In genomic region chr10:70737977-70738376, GRCh38 we compare ENCODE assay signal across 11 cellular contexts. TPM values are rescaled to one million over a fixed set of nuclear protein-coding genes. Genes with fewer than 3 reads are reported as not detected.
"Had no signal": no experiment of that assay in that cellular context is flagged by ENCODE, and none has a peak within 500 bp of the region (broad histone marks: within the 10 kb centered on the region; RNA-seq: fewer than 3 reads in every experiment).

No MANE protein-coding gene starts in this region.

- H3K9ac ChIP-seq: GM23248 had no signal

- H3K4me1 ChIP-seq: HAP-1 had no signal

- H3K27ac ChIP-seq: GM23248 had no signal

- FAIRE-seq: H1, H54 had no signal

- H3K9me3 ChIP-seq: HAP-1 had no signal

- H3K4me2 ChIP-seq: GM23338 had no signal

- H3K4me3 ChIP-seq: GM23248, GM23338, HAP-1 had no signal

- H3K36me3 ChIP-seq: HAP-1 had no signal

- H2AFZ ChIP-seq: GM23248, GM23338 had no signal

- DNase-seq: GM23248, GOT3, H7, H9, HCEC 1CT, HFFc6 had no signal

RNA-seq across cellular contexts. Expression of gene TBATA, which starts 47.2 kb away (rescaled TPM):
- total RNA-seq: GM23248, GM23338, H1, H4, H7, H9, HFFc6 had no signal
- polyA plus RNA-seq: GM23248, GM23338, H1 had no signal
